In genomic region chr1:76074321-76075187, GRCh38 we compare ENCODE assay signal across 9 cellular contexts. TPM values are rescaled to one million over a fixed set of nuclear protein-coding genes. Genes with fewer than 3 reads are reported as not detected.
A peak's percentile ranks its signal among the peaks of the same experiment; 100 is the strongest.
DNase-seq lines count a peak whose midpoint lies in the region; ATAC-seq and TF ChIP-seq lines count a peak whose summit lies in the region.
"Had no signal": no experiment of that assay in that cellular context is flagged by ENCODE, and none has a peak within 500 bp of the region (broad histone marks: within the 10 kb centered on the region; RNA-seq: fewer than 3 reads in every experiment).

Gene ST6GALNAC3, plus strand, starts transcription at chr1:76074746.

- peak; percentile 69 for ATAC-seq in GM18861 (IDR thresholded peaks at IDR 0.05; ENCODE audit: unreplicated experiment)
- peak; percentile 91 for ATAC-seq in HG03064 (IDR thresholded peaks at IDR 0.05; ENCODE audit: low read depth, unreplicated experiment)

- no peak for TF ChIP-seq CTCF in epithelial cell of esophagus (IDR thresholded peaks at IDR 0.05; ENCODE audit: insufficient read depth, low read depth, low read length, missing control alignments)

- H3K9me3 ChIP-seq in mononuclear cell (ENCODE audit: low read depth, low read length), result no peaks in the 10 kb centered on the region

- DNase-seq in 8988T (peak; percentile 37), NCI-H526 (lab: John Stamatoyannopoulos, UW) (peak; percentile 48 to 82), activated T-cell treated with anti-CD3 and anti-CD28 coated beads for 4 hours (peak; percentile 65), epithelial cell of esophagus (ENCODE audit: low read depth) (peak; percentile 70)
- DNase-seq in stimulated activated CD8-positive, alpha-beta memory T cell treated with anti-CD3 and anti-CD28 coated beads, Interleukin-2, amount 100 ng/mL, for 1 hour (ENCODE audit: low read depth in 2 of 2), result peak; percentile 48 to 61
- DNase-seq: DND-41 had no signal

- peak within 1 kb of the TSS; percentile 59 for H3K4me3 ChIP-seq in epithelial cell of esophagus (ENCODE audit: low read length)
- H3K4me3 ChIP-seq in mononuclear cell (ENCODE audit: low read length), result peak within 1 kb of the TSS; percentile 62

- H3K4me1 ChIP-seq in mononuclear cell (ENCODE audit: insufficient read depth, low read length), result peaks cover 34% of the 10 kb centered on the region

- H3K27me3 ChIP-seq in mononuclear cell (ENCODE audit: insufficient read depth, low read length), result no peaks in the 10 kb centered on the region

RNA-seq across cellular contexts. Expression of gene ST6GALNAC3, which starts in this region (rescaled TPM):
- 3.5 TPM for total RNA-seq in mononuclear cell

Comparison
In these comparisons a context has a peak if more than half of its experiments do, and no peak if none do; other contexts are left out.
1. Peak in every context shown above with its lines: DNase-seq, ATAC-seq and H3K4me3 ChIP-seq.